Comparison of ENCODE assay signal across 10 cellular contexts in the genomic region with DNA sequence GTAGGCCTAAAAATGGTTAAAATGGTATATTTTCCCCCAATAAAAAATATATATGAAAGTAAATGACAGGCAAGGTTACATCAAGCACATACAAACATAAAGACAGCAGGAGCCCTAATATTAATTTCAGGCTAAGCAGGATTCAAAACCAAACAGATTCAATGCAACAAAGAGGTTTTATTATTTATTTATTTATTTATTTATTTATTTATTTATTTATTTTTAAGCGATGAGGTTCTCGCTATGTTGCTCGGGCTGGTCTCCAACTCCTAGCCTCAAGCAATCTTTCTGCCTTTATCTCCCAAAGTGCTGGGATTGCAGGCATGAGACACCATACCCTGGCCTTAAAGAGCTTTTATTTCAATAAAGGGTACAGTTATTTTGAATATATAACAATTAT.
"Had no signal": no experiment of that assay in that cellular context is flagged by ENCODE, and none has a peak within 500 bp of the region (broad histone marks: within the 10 kb centered on the region; RNA-seq: fewer than 3 reads in every experiment).

No MANE protein-coding gene starts in this region.

- H3K27ac ChIP-seq: HL-60, KMS-11 had no signal

- H3K4me2 ChIP-seq: KMS-11 had no signal

- H3K4me3 Mint-ChIP-seq: IgD-negative memory B cell had no signal

- DNase-seq: IMR-90, Karpas-422, KBM-7, KG1 had no signal

- ATAC-seq: HepG2, K562 had no signal

- H3K4me3 ChIP-seq: K562 had no signal

- H3K9ac ChIP-seq: KMS-11 had no signal

- FAIRE-seq: HepG2, HTR-8/SVneo had no signal

- H3K27ac Mint-ChIP-seq: IgD-negative memory B cell had no signal
